Comparison of ENCODE assay signal across 1 cellular context in genomic region chr11:64226507-64227051, GRCh38.
TF ChIP-seq lines count a peak whose summit lies in the region.

No MANE protein-coding gene starts in this region.

TF ChIP-seq in GM12878, 131 proteins besides CTCF, POLR2A, EP300 and RAD21 (continued from another document and continues in another):
- TF ChIP-seq SKIL (IDR thresholded peaks at IDR 0.05; ENCODE audit: low read depth, poor library complexity, severe bottlenecking) (no peak), ZZZ3 (IDR thresholded peaks at IDR 0.05; ENCODE audit: control insufficient read depth, insufficient read length, low read depth) (no peak), MTA3 (IDR thresholded peaks at IDR 0.05; ENCODE audit: borderline replicate concordance, low read length) (no peak), SIX5 (IDR thresholded peaks at IDR 0.05; ENCODE audit: low read depth, low read length, severe bottlenecking) (no peak), EZH2 (IDR thresholded peaks at IDR 0.05; ENCODE audit: borderline replicate concordance, control insufficient read depth, low read depth, low read length) (no peak), HDAC6 (IDR thresholded peaks at IDR 0.05; ENCODE audit: unreplicated experiment) (no peak), POLR2AphosphoS2 (IDR thresholded peaks at IDR 0.05; ENCODE audit: low read depth, low read length) (no peak), CUX1 (IDR thresholded peaks at IDR 0.05; ENCODE audit: insufficient replicate concordance, low read depth, low read length) (no peak), ZNF687 (IDR thresholded peaks at IDR 0.05) (peak; percentile 73), GATAD2B (conservative IDR thresholded peaks at IDR 0.05; ENCODE audit: low read depth) (peak; percentile 38; the same call in 1 of the 2 replicates), CHD4 (IDR thresholded peaks at IDR 0.05) (no peak), NKRF (conservative IDR thresholded peaks at IDR 0.05) (peak; percentile 74), CBFB (IDR thresholded peaks at IDR 0.05; ENCODE audit: low read depth) (no peak), TARDBP (IDR thresholded peaks at IDR 0.05; ENCODE audit: borderline replicate concordance) (no peak), SUZ12 (IDR thresholded peaks at IDR 0.05; ENCODE audit: unreplicated experiment) (no peak)
- TF ChIP-seq, protein P1, sequence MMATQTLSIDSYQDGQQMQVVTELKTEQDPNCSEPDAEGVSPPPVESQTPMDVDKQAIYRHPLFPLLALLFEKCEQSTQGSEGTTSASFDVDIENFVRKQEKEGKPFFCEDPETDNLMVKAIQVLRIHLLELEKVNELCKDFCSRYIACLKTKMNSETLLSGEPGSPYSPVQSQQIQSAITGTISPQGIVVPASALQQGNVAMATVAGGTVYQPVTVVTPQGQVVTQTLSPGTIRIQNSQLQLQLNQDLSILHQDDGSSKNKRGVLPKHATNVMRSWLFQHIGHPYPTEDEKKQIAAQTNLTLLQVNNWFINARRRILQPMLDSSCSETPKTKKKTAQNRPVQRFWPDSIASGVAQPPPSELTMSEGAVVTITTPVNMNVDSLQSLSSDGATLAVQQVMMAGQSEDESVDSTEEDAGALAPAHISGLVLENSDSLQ (IDR thresholded peaks at IDR 0.05) = no peak
- TF ChIP-seq, protein P2, sequence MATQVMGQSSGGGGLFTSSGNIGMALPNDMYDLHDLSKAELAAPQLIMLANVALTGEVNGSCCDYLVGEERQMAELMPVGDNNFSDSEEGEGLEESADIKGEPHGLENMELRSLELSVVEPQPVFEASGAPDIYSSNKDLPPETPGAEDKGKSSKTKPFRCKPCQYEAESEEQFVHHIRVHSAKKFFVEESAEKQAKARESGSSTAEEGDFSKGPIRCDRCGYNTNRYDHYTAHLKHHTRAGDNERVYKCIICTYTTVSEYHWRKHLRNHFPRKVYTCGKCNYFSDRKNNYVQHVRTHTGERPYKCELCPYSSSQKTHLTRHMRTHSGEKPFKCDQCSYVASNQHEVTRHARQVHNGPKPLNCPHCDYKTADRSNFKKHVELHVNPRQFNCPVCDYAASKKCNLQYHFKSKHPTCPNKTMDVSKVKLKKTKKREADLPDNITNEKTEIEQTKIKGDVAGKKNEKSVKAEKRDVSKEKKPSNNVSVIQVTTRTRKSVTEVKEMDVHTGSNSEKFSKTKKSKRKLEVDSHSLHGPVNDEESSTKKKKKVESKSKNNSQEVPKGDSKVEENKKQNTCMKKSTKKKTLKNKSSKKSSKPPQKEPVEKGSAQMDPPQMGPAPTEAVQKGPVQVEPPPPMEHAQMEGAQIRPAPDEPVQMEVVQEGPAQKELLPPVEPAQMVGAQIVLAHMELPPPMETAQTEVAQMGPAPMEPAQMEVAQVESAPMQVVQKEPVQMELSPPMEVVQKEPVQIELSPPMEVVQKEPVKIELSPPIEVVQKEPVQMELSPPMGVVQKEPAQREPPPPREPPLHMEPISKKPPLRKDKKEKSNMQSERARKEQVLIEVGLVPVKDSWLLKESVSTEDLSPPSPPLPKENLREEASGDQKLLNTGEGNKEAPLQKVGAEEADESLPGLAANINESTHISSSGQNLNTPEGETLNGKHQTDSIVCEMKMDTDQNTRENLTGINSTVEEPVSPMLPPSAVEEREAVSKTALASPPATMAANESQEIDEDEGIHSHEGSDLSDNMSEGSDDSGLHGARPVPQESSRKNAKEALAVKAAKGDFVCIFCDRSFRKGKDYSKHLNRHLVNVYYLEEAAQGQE (IDR thresholded peaks at IDR 0.05; ENCODE audit: low read depth, low read length) = no peak
- TF ChIP-seq, protein P3, sequence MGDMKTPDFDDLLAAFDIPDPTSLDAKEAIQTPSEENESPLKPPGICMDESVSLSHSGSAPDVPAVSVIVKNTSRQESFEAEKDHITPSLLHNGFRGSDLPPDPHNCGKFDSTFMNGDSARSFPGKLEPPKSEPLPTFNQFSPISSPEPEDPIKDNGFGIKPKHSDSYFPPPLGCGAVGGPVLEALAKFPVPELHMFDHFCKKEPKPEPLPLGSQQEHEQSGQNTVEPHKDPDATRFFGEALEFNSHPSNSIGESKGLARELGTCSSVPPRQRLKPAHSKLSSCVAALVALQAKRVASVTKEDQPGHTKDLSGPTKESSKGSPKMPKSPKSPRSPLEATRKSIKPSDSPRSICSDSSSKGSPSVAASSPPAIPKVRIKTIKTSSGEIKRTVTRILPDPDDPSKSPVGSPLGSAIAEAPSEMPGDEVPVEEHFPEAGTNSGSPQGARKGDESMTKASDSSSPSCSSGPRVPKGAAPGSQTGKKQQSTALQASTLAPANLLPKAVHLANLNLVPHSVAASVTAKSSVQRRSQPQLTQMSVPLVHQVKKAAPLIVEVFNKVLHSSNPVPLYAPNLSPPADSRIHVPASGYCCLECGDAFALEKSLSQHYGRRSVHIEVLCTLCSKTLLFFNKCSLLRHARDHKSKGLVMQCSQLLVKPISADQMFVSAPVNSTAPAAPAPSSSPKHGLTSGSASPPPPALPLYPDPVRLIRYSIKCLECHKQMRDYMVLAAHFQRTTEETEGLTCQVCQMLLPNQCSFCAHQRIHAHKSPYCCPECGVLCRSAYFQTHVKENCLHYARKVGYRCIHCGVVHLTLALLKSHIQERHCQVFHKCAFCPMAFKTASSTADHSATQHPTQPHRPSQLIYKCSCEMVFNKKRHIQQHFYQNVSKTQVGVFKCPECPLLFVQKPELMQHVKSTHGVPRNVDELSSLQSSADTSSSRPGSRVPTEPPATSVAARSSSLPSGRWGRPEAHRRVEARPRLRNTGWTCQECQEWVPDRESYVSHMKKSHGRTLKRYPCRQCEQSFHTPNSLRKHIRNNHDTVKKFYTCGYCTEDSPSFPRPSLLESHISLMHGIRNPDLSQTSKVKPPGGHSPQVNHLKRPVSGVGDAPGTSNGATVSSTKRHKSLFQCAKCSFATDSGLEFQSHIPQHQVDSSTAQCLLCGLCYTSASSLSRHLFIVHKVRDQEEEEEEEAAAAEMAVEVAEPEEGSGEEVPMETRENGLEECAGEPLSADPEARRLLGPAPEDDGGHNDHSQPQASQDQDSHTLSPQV (IDR thresholded peaks at IDR 0.05) = no peak
- TF ChIP-seq, protein P4, sequence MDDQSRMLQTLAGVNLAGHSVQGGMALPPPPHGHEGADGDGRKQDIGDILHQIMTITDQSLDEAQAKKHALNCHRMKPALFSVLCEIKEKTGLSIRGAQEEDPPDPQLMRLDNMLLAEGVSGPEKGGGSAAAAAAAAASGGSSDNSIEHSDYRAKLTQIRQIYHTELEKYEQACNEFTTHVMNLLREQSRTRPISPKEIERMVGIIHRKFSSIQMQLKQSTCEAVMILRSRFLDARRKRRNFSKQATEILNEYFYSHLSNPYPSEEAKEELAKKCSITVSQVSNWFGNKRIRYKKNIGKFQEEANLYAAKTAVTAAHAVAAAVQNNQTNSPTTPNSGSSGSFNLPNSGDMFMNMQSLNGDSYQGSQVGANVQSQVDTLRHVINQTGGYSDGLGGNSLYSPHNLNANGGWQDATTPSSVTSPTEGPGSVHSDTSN (IDR thresholded peaks at IDR 0.05; ENCODE audit: insufficient replicate concordance, low read depth, low read length) = no peak
- TF ChIP-seq, protein P5, sequence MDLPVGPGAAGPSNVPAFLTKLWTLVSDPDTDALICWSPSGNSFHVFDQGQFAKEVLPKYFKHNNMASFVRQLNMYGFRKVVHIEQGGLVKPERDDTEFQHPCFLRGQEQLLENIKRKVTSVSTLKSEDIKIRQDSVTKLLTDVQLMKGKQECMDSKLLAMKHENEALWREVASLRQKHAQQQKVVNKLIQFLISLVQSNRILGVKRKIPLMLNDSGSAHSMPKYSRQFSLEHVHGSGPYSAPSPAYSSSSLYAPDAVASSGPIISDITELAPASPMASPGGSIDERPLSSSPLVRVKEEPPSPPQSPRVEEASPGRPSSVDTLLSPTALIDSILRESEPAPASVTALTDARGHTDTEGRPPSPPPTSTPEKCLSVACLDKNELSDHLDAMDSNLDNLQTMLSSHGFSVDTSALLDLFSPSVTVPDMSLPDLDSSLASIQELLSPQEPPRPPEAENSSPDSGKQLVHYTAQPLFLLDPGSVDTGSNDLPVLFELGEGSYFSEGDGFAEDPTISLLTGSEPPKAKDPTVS (IDR thresholded peaks at IDR 0.05; ENCODE audit: low read depth, low read length) = no peak
